Comparison of ENCODE assay signal across 1 cellular context in the genomic region with DNA sequence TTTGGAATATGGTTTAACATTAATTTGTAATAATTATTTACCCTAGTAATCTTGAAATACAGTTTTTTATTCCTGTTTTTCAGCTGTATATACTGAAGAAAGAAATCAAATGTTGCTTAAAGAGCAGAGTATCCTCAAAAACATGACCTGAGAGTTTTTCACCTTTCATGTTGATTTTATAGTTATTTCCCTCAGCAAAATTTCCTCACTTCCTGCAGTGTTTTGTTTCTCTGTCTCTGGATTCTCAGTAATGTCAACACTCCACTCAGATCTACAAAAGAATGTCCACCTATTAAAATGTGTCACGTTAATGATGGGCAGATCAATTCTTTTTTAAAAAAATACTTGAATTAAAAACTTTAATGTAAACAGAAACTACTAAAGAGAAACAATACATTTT.
TF ChIP-seq lines count a peak whose summit lies in the region.

No MANE protein-coding gene starts in this region.

TF ChIP-seq in HepG2, 621 proteins besides CTCF, POLR2A, EP300 and RAD21 (continued from another document and continues in another):
- TF ChIP-seq AHDC1 (CRISPR knock-in tag; IDR thresholded peaks at IDR 0.05; ENCODE audit: borderline replicate concordance) = peak; percentile 72; the same call in 1 of the 2 replicates
- TF ChIP-seq MIER3 (CRISPR knock-in tag; IDR thresholded peaks at IDR 0.05; ENCODE audit: borderline replicate concordance) = no peak
- no peak for TF ChIP-seq EHMT2 (IDR thresholded peaks at IDR 0.05; ENCODE audit: borderline replicate concordance, low read depth, low read length)
- TF ChIP-seq LCORL (IDR thresholded peaks at IDR 0.05) = no peak
- TF ChIP-seq LCORL (CRISPR knock-in tag; IDR thresholded peaks at IDR 0.05) = no peak
- TF ChIP-seq, protein P1, sequence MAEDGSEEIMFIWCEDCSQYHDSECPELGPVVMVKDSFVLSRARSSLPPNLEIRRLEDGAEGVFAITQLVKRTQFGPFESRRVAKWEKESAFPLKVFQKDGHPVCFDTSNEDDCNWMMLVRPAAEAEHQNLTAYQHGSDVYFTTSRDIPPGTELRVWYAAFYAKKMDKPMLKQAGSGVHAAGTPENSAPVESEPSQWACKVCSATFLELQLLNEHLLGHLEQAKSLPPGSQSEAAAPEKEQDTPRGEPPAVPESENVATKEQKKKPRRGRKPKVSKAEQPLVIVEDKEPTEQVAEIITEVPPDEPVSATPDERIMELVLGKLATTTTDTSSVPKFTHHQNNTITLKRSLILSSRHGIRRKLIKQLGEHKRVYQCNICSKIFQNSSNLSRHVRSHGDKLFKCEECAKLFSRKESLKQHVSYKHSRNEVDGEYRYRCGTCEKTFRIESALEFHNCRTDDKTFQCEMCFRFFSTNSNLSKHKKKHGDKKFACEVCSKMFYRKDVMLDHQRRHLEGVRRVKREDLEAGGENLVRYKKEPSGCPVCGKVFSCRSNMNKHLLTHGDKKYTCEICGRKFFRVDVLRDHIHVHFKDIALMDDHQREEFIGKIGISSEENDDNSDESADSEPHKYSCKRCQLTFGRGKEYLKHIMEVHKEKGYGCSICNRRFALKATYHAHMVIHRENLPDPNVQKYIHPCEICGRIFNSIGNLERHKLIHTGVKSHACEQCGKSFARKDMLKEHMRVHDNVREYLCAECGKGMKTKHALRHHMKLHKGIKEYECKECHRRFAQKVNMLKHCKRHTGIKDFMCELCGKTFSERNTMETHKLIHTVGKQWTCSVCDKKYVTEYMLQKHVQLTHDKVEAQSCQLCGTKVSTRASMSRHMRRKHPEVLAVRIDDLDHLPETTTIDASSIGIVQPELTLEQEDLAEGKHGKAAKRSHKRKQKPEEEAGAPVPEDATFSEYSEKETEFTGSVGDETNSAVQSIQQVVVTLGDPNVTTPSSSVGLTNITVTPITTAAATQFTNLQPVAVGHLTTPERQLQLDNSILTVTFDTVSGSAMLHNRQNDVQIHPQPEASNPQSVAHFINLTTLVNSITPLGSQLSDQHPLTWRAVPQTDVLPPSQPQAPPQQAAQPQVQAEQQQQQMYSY (CRISPR knock-in tag; IDR thresholded peaks at IDR 0.05) = no peak
- TF ChIP-seq, protein P2, sequence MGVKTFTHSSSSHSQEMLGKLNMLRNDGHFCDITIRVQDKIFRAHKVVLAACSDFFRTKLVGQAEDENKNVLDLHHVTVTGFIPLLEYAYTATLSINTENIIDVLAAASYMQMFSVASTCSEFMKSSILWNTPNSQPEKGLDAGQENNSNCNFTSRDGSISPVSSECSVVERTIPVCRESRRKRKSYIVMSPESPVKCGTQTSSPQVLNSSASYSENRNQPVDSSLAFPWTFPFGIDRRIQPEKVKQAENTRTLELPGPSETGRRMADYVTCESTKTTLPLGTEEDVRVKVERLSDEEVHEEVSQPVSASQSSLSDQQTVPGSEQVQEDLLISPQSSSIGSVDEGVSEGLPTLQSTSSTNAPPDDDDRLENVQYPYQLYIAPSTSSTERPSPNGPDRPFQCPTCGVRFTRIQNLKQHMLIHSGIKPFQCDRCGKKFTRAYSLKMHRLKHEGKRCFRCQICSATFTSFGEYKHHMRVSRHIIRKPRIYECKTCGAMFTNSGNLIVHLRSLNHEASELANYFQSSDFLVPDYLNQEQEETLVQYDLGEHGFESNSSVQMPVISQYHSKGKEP (CRISPR knock-in tag; IDR thresholded peaks at IDR 0.05) = no peak
- TF ChIP-seq TBX2 (CRISPR knock-in tag; IDR thresholded peaks at IDR 0.05; ENCODE audit: borderline replicate concordance) = no peak
- peak; percentile 34; the same call in 1 of the 2 replicates for TF ChIP-seq RARA (CRISPR knock-in tag; IDR thresholded peaks at IDR 0.05)
- TF ChIP-seq, protein P3, sequence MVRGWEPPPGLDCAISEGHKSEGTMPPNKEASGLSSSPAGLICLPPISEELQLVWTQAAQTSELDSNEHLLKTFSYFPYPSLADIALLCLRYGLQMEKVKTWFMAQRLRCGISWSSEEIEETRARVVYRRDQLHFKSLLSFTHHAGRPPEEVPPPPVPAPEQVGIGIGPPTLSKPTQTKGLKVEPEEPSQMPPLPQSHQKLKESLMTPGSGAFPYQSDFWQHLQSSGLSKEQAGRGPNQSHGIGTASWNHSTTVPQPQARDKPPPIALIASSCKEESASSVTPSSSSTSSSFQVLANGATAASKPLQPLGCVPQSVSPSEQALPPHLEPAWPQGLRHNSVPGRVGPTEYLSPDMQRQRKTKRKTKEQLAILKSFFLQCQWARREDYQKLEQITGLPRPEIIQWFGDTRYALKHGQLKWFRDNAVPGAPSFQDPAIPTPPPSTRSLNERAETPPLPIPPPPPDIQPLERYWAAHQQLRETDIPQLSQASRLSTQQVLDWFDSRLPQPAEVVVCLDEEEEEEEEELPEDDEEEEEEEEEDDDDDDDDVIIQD (CRISPR knock-in tag; IDR thresholded peaks at IDR 0.05; ENCODE audit: low read depth) = peak; percentile 81; the same call in 1 of the 2 replicates
- TF ChIP-seq GFI1 (CRISPR knock-in tag; IDR thresholded peaks at IDR 0.05; ENCODE audit: borderline replicate concordance) = no peak
- TF ChIP-seq MIER2 (CRISPR knock-in tag; IDR thresholded peaks at IDR 0.05) = no peak
- TF ChIP-seq ZNF446 (CRISPR knock-in tag; IDR thresholded peaks at IDR 0.05) = no peak
- TF ChIP-seq SOX13 (IDR thresholded peaks at IDR 0.05) = no peak
- peak in 1 of 2 experiments; percentile 40; a peak in 1 of 4 replicates for TF ChIP-seq SOX13 (CRISPR knock-in tag; conservative IDR thresholded peaks at IDR 0.05 in 1 of 2, IDR thresholded peaks at IDR 0.05 in 1 of 2)
- peak; percentile 69 for TF ChIP-seq FOXA3 (CRISPR knock-in tag; IDR thresholded peaks at IDR 0.05)
- TF ChIP-seq, protein P4, sequence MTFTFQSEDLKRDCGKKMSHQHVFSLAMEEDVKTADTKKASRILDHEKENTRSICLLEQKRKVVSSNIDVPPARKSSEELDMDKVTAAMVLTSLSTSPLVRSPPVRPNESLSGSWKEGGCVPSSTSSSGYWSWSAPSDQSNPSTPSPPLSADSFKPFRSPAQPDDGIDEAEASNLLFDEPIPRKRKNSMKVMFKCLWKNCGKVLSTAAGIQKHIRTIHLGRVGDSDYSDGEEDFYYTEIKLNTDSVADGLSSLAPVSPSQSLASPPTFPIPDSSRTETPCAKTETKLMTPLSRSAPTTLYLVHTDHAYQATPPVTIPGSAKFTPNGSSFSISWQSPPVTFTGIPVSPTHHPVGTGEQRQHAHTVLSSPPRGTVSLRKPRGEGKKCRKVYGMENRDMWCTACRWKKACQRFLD (CRISPR knock-in tag; IDR thresholded peaks at IDR 0.05; ENCODE audit: borderline replicate concordance) = no peak
- no peak for TF ChIP-seq JUN (CRISPR knock-in tag; IDR thresholded peaks at IDR 0.05)
- TF ChIP-seq, protein P5, sequence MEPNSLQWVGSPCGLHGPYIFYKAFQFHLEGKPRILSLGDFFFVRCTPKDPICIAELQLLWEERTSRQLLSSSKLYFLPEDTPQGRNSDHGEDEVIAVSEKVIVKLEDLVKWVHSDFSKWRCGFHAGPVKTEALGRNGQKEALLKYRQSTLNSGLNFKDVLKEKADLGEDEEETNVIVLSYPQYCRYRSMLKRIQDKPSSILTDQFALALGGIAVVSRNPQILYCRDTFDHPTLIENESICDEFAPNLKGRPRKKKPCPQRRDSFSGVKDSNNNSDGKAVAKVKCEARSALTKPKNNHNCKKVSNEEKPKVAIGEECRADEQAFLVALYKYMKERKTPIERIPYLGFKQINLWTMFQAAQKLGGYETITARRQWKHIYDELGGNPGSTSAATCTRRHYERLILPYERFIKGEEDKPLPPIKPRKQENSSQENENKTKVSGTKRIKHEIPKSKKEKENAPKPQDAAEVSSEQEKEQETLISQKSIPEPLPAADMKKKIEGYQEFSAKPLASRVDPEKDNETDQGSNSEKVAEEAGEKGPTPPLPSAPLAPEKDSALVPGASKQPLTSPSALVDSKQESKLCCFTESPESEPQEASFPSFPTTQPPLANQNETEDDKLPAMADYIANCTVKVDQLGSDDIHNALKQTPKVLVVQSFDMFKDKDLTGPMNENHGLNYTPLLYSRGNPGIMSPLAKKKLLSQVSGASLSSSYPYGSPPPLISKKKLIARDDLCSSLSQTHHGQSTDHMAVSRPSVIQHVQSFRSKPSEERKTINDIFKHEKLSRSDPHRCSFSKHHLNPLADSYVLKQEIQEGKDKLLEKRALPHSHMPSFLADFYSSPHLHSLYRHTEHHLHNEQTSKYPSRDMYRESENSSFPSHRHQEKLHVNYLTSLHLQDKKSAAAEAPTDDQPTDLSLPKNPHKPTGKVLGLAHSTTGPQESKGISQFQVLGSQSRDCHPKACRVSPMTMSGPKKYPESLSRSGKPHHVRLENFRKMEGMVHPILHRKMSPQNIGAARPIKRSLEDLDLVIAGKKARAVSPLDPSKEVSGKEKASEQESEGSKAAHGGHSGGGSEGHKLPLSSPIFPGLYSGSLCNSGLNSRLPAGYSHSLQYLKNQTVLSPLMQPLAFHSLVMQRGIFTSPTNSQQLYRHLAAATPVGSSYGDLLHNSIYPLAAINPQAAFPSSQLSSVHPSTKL (CRISPR knock-in tag; IDR thresholded peaks at IDR 0.05) = peak; percentile 71; the same call in 1 of the 2 replicates
- no peak; the same call in 1 of the 2 replicates for TF ChIP-seq ZBTB40 (IDR thresholded peaks at IDR 0.05)
- no peak for TF ChIP-seq ZBTB40 (CRISPR knock-in tag; IDR thresholded peaks at IDR 0.05)
